In the genomic region with DNA sequence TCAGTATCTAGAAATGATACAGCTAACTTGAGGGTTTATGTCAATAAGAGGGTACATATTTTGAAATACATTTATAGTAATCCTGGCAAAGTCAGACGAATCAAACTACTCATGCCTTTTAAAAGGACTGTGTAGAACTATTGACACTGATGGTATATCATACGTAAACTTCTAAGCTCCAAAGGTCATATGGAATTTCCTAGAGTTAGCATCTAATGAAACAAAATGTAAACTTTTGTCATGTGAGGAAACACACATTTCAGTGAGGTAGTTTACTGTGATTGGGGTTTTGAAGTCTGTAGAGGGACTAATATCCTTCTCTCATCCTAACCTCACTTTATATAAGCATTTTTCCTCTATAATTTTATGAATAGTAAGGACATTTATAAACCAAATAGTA, we compare ENCODE assay signal across 19 cellular contexts.
DNase-seq lines count a peak whose midpoint lies in the region; ATAC-seq, FAIRE-seq and TF ChIP-seq lines count a peak whose summit lies in the region.
"Had no signal": no experiment of that assay in that cellular context is flagged by ENCODE, and none has a peak within 500 bp of the region (broad histone marks: within the 10 kb centered on the region; RNA-seq: fewer than 3 reads in every experiment).

No MANE protein-coding gene starts in this region.

- TF ChIP-seq EP300 in HepG2 (IDR thresholded peaks at IDR 0.05; ENCODE audit: low read depth in 2 of 2, low read length in 2 of 2) (no peak), HepG2 (CRISPR knock-in tag; IDR thresholded peaks at IDR 0.05; ENCODE audit: borderline replicate concordance) (no peak)

- CTCF ChIA-PET in HepG2 (lab: Yijun Ruan, JAX; ENCODE audit: low intra/inter-chr PET ratio, low total read pairs): no interaction called here

- TF ChIP-seq RAD21 in HepG2 (CRISPR knock-in tag; IDR thresholded peaks at IDR 0.05): no peak

- H3K27me3 ChIP-seq in HepG2 (ENCODE audit: control insufficient read depth in 1 of 2, insufficient read depth in 2 of 2, low read length in 2 of 2): no peaks in the 10 kb centered on the region
- no peaks in the 10 kb centered on the region for H3K27me3 ChIP-seq in right lobe of liver
- H3K27me3 ChIP-seq: BLaER1 treated with 17β-estradiol and CSF1 and Interleukin-3, amounts not matched to agents 10 nM and 100 nM had no signal

- H3K9me3 ChIP-seq in HepG2 (ENCODE audit: low read length) (no peaks in the 10 kb centered on the region), right lobe of liver (no peaks in the 10 kb centered on the region)
- H3K9me3 ChIP-seq: BLaER1 treated with 17β-estradiol and CSF1 and Interleukin-3, amounts not matched to agents 10 nM and 100 nM; Caco-2 had no signal

- H3K9me3 Mint-ChIP-seq in endothelial cell (ENCODE audit: unreplicated experiment): peaks cover 4% of the 10 kb centered on the region
- H3K9me3 Mint-ChIP-seq: CD4-positive, alpha-beta T cell had no signal

- POLR2A ChIA-PET in HepG2 (lab: Yijun Ruan, JAX): no interaction called here

- H3K9ac ChIP-seq in HepG2 (ENCODE audit: insufficient read depth, low read depth, low read length): no peak overlapping the region
- H3K9ac ChIP-seq: BLaER1 treated with 17β-estradiol and CSF1 and Interleukin-3, amounts not matched to agents 10 nM and 100 nM had no signal

- no TSS peak for BruUV-seq in HepG2 (replicated peaks; lab: Mats Ljungman, UMichigan)

- intact Hi-C loops in HepG2 (cut with micrococcal nuclease; ENCODE audit: unreplicated experiment): loop anchor here (5.0 kb wide), 1 partner anchor 142 kb away; the partner anchor contains the start of gene C4orf33
- intact Hi-C loops in right lobe of liver (cut with DNase I): no loop called here

- no peak for TF ChIP-seq POLR2A in HepG2 (IDR thresholded peaks at IDR 0.05; ENCODE audit: insufficient read depth in 1 of 2, low read depth in 2 of 2, low read length in 2 of 2)
- TF ChIP-seq POLR2A in right lobe of liver (IDR thresholded peaks at IDR 0.05): no peak

- H3K79me2 ChIP-seq in HepG2 (ENCODE audit: insufficient read depth, low read length): no peaks in the 10 kb centered on the region

- TF ChIP-seq CTCF in HepG2 (CRISPR knock-in tag; IDR thresholded peaks at IDR 0.05) (no peak), right lobe of liver (IDR thresholded peaks at IDR 0.05) (no peak), endothelial cell (IDR thresholded peaks at IDR 0.05; ENCODE audit: unreplicated experiment) (no peak), coronary artery (IDR thresholded peaks at IDR 0.05) (no peak)

- H2AFZ ChIP-seq in HepG2 (ENCODE audit: low read length): no peak overlapping the region

- H3K36me3 ChIP-seq in HepG2 (replicated peaks in 1 of 2; ENCODE audit: control insufficient read depth in 1 of 2, insufficient read depth in 2 of 2, low read length in 2 of 2) (no peaks in the 10 kb centered on the region), right lobe of liver (peaks cover 0 to 2% (median 0%) of the 10 kb centered on the region in 4 donors)

- H3K36me3 Mint-ChIP-seq in endothelial cell (ENCODE audit: low read depth, unreplicated experiment): peaks cover 9% of the 10 kb centered on the region

- H3K27ac Mint-ChIP-seq in endothelial cell (ENCODE audit: unreplicated experiment): peak overlapping the region; percentile 25
- H3K27ac Mint-ChIP-seq: B cell; CD4-positive, alpha-beta T cell; CD8-positive, alpha-beta T cell had no signal

- H3K27ac ChIP-seq in HepG2 (ENCODE audit: extremely low read length, insufficient read depth, low read length) (no peak overlapping the region), right lobe of liver (no peak overlapping the region), coronary artery (no peak overlapping the region)
- H3K27ac ChIP-seq: 22Rv1; BLaER1 treated with 17β-estradiol and CSF1 and Interleukin-3, amounts not matched to agents 10 nM and 100 nM; C4-2B had no signal

- no peak overlapping the region for H3K4me2 ChIP-seq in HepG2 (ENCODE audit: low read depth, low read length)
- H3K4me2 ChIP-seq: BLaER1 treated with 17β-estradiol and CSF1 and Interleukin-3, amounts not matched to agents 10 nM and 100 nM had no signal

- DNase-seq in HepG2 (ENCODE audit: low spot score) (peak; percentile 44), right lobe of liver (no peak), endothelial cell (ENCODE audit: low spot score) (no peak), coronary artery (ENCODE audit: low spot score) (no peak)
- no peak for DNase-seq in effector CD4-positive, alpha-beta T cell
- DNase-seq: AML-193; Caco-2; Calu3; CD4-positive, alpha-beta T cell; CD8-positive, alpha-beta T cell; DMS79 treated with DMSO at 0.1 percent for 48 hours; GF-D8 had no signal

- no peak for ATAC-seq in HepG2
- no peak for ATAC-seq in right lobe of liver
- ATAC-seq: CD8-positive, alpha-beta T cell had no signal

- H4K20me1 ChIP-seq in HepG2 (ENCODE audit: insufficient read depth, low read length): no peaks in the 10 kb centered on the region
- H4K20me1 ChIP-seq: BLaER1 treated with 17β-estradiol and CSF1 and Interleukin-3, amounts not matched to agents 10 nM and 100 nM had no signal

- FAIRE-seq in HepG2 (lab: Jason Lieb, UNC): no peak
- FAIRE-seq: D721Med, GM12891, GM19239 had no signal

- H3K4me3 ChIP-seq in HepG2 (replicated peaks in 1 of 3; ENCODE audit: insufficient read depth in 1 of 3, low read depth in 2 of 3, low read length in 3 of 3) (no peak overlapping the region), right lobe of liver (no peak overlapping the region), coronary artery (no peak overlapping the region)
- H3K4me3 ChIP-seq: BLaER1 treated with 17β-estradiol and CSF1 and Interleukin-3, amounts not matched to agents 10 nM and 100 nM had no signal

- peaks cover 25% of the 10 kb centered on the region for H3K4me1 Mint-ChIP-seq in endothelial cell (ENCODE audit: unreplicated experiment)

- WGBS in HepG2 (ENCODE audit: low lambda C conversion rate): 45% methylated on average over 2 of the region's 2 CpGs
- WGBS in right lobe of liver (ENCODE audit: insufficient coverage, low coverage, low lambda C conversion rate, missing lambda C conversion rate): 84% methylated on average over 2 of the region's 2 CpGs

- H3K4me1 ChIP-seq in HepG2 (ENCODE audit: insufficient read depth, low read length) (peaks cover 24% of the 10 kb centered on the region), right lobe of liver (no peaks in the 10 kb centered on the region)

- in situ Hi-C loops in HepG2 (cut with HindIII; ENCODE audit: extremely low pct_ligation_motif_present, low pct_unique_long_range_greater_than_20kb): no loop called here

- peaks cover 2% of the 10 kb centered on the region for H3K27me3 Mint-ChIP-seq in endothelial cell (ENCODE audit: unreplicated experiment)
- H3K27me3 Mint-ChIP-seq: B cell; CD4-positive, alpha-beta T cell had no signal

- H3K4me3 Mint-ChIP-seq in endothelial cell (ENCODE audit: unreplicated experiment): no peak overlapping the region
- H3K4me3 Mint-ChIP-seq: B cell; CD4-positive, alpha-beta T cell; CD8-positive, alpha-beta T cell had no signal

TF ChIP-seq in HepG2, 621 proteins besides CTCF, POLR2A, EP300 and RAD21:
- TF ChIP-seq HOMEZ (CRISPR knock-in tag; IDR thresholded peaks at IDR 0.05; ENCODE audit: low read depth) (peak; percentile 27; the same call in 1 of the 2 replicates), BCL6 (CRISPR knock-in tag; IDR thresholded peaks at IDR 0.05) (peak; percentile 94), FOXP1 (IDR thresholded peaks at IDR 0.05) (no peak), FOXP1 (CRISPR knock-in tag; IDR thresholded peaks at IDR 0.05) (peak; percentile 28; the same call in 1 of the 2 replicates), RBM22 (optimal IDR thresholded peaks at IDR 0.05; ENCODE audit: low read length) (no peak), HNF4A (CRISPR knock-in tag; IDR thresholded peaks at IDR 0.05) (peak; percentile 62), GATA4 (IDR thresholded peaks at IDR 0.05; ENCODE audit: borderline replicate concordance, low read depth) (no peak)
- TF ChIP-seq, protein P1, sequence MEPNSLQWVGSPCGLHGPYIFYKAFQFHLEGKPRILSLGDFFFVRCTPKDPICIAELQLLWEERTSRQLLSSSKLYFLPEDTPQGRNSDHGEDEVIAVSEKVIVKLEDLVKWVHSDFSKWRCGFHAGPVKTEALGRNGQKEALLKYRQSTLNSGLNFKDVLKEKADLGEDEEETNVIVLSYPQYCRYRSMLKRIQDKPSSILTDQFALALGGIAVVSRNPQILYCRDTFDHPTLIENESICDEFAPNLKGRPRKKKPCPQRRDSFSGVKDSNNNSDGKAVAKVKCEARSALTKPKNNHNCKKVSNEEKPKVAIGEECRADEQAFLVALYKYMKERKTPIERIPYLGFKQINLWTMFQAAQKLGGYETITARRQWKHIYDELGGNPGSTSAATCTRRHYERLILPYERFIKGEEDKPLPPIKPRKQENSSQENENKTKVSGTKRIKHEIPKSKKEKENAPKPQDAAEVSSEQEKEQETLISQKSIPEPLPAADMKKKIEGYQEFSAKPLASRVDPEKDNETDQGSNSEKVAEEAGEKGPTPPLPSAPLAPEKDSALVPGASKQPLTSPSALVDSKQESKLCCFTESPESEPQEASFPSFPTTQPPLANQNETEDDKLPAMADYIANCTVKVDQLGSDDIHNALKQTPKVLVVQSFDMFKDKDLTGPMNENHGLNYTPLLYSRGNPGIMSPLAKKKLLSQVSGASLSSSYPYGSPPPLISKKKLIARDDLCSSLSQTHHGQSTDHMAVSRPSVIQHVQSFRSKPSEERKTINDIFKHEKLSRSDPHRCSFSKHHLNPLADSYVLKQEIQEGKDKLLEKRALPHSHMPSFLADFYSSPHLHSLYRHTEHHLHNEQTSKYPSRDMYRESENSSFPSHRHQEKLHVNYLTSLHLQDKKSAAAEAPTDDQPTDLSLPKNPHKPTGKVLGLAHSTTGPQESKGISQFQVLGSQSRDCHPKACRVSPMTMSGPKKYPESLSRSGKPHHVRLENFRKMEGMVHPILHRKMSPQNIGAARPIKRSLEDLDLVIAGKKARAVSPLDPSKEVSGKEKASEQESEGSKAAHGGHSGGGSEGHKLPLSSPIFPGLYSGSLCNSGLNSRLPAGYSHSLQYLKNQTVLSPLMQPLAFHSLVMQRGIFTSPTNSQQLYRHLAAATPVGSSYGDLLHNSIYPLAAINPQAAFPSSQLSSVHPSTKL (CRISPR knock-in tag; IDR thresholded peaks at IDR 0.05): peak; percentile 38; the same call in 1 of the 2 replicates
